16 cellular contexts compared by ENCODE assay signal in genomic region chr4:183790661-183791060, GRCh38.
"Had no signal": no experiment of that assay in that cellular context is flagged by ENCODE, and none has a peak within 500 bp of the region (broad histone marks: within the 10 kb centered on the region; RNA-seq: fewer than 3 reads in every experiment).

No MANE protein-coding gene starts in this region.

- H3K4me3 ChIP-seq: K562 had no signal

- H3K27ac Mint-ChIP-seq: IgD-negative memory B cell had no signal

- H3K4me3 Mint-ChIP-seq: IgD-negative memory B cell had no signal

- DNase-seq: Kasumi-1, MM.1S, NCI-H1092 treated with DMSO at 0.1 percent for 48 hours, NCI-H1436, NCI-H187, NCI-H2029, NCI-H2081 treated with DMSO at 0.1 percent for 48 hours, NCI-H2171, NCI-H345, NCI-H524, NCI-H69, NCI-H774, PC-3, SHP77 had no signal

- H3K4me1 Mint-ChIP-seq: IgD-negative memory B cell had no signal
